ENCODE assay signal across 14 cellular contexts in the genomic region with DNA sequence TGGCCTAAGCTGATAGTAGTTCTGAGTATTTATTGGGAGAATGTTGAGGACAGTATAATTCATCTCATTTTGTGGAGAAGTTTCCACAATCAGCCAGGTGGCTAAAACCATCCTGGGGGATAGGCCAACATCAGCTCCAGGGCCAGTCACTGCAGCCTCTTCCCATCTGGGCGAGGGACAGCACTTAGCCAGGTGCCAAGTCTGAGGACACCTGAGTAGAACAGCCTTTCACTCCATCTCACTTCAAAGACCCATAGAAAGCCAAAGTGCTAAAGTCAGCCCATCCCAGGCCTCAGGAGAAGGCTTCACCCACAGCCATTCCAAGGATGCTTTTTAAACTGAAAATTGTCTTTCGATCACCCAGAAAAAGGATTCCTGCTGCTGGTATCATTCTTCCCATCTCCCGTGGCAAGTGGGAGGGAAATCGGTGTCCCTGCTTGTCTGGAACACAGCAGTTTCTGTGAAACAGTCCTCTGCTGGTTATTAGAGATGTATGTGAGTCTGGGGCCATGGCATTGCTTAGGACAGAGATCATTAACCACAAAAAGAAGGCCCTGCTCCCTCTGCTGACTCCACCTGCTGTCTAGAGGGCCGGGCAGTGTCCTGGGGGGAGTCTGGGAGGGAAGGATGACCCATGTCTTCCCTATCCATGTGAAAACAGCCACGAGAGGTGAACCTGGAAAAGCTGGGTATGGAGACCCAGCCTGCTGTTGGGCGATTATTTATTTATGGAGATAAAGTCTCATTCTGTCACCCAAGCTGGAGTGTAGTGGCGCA. TPM values are rescaled to one million over a fixed set of nuclear protein-coding genes. Genes with fewer than 3 reads are reported as not detected.
DNase-seq lines count a peak whose midpoint lies in the region; ATAC-seq and TF ChIP-seq lines count a peak whose summit lies in the region.
"Had no signal": no experiment of that assay in that cellular context is flagged by ENCODE, and none has a peak within 500 bp of the region (broad histone marks: within the 10 kb centered on the region; RNA-seq: fewer than 3 reads in every experiment).

No MANE protein-coding gene starts in this region.

- intact Hi-C loops in activated CD4-positive, alpha-beta T cell treated with anti-CD3 and anti-CD28 coated beads for 36 hours (cut with DNase I, micrococcal nuclease) = no loop called here

- no peaks in the 10 kb centered on the region for H3K4me1 Mint-ChIP-seq in activated CD4-positive, alpha-beta T cell treated with anti-CD3 and anti-CD28 coated beads for 36 hours
- peaks cover 15% of the 10 kb centered on the region for H3K4me1 Mint-ChIP-seq in glutamatergic neuron (ENCODE audit: low read depth, unreplicated experiment)
- peaks cover 0 to 7% of the 10 kb centered on the region in 2 donors for H3K4me1 Mint-ChIP-seq in stimulated activated naive B cell treated with anti-CD40 and anti-IgM and Interleukin-4, amounts not matched to agents 10 μg/mL and 1 μg/mL and 100 μg/mL, for 72 hours

- peak overlapping the region; percentile 13 for H3K27ac Mint-ChIP-seq in activated CD4-positive, alpha-beta T cell treated with anti-CD3 and anti-CD28 coated beads for 36 hours
- H3K27ac Mint-ChIP-seq in glutamatergic neuron (ENCODE audit: unreplicated experiment) = peak overlapping the region; percentile 43
- H3K27ac Mint-ChIP-seq in stimulated activated naive B cell treated with anti-CD40 and anti-IgM and Interleukin-4, amounts not matched to agents 10 μg/mL and 1 μg/mL and 100 μg/mL, for 72 hours = peak overlapping the region; percentile 43

- H3K9me3 Mint-ChIP-seq in activated CD4-positive, alpha-beta T cell treated with anti-CD3 and anti-CD28 coated beads for 36 hours (ENCODE audit: low read depth) = no peaks in the 10 kb centered on the region
- H3K9me3 Mint-ChIP-seq in glutamatergic neuron (ENCODE audit: unreplicated experiment) = peaks cover 4% of the 10 kb centered on the region
- no peaks in the 10 kb centered on the region for H3K9me3 Mint-ChIP-seq in stimulated activated naive B cell treated with anti-CD40 and anti-IgM and Interleukin-4, amounts not matched to agents 10 μg/mL and 1 μg/mL and 100 μg/mL, for 72 hours
- H3K9me3 Mint-ChIP-seq: neural crest cell had no signal

- no peak overlapping the region for H3K4me2 ChIP-seq in osteoblast (ENCODE audit: insufficient read depth, low read length)

- POLR2A ChIA-PET in activated CD4-positive, alpha-beta T cell treated with anti-CD3 and anti-CD28 coated beads for 36 hours (lab: Charles Lee) = no interaction called here

- H3K4me3 ChIP-seq in osteoblast (ENCODE audit: insufficient read depth, low read length) = no peak overlapping the region
- H3K4me3 ChIP-seq: upper lobe of left lung had no signal

- DNase-seq in activated CD4-positive, alpha-beta T cell treated with anti-CD3 and anti-CD28 coated beads for 36 hours = no peak
- DNase-seq in activated CD4-positive, alpha-beta T cell treated with anti-CD3 and anti-CD28 coated beads, Interleukin-2, amount 50 U/mL, for 1 hour = no peak
- DNase-seq in glutamatergic neuron (no peak), osteoblast (ENCODE audit: insufficient read length, low spot score, missing footprints) (no peak)
- DNase-seq in stimulated activated naive B cell treated with anti-CD40 and anti-IgM and Interleukin-4, amounts not matched to agents 10 μg/mL and 1 μg/mL and 100 μg/mL, for 72 hours = no peak
- no peak for DNase-seq in activated CD4-positive, alpha-beta T cell treated with anti-CD3 and anti-CD28 coated beads, Interleukin-2, amount 50 U/mL, for 4 hours
- DNase-seq: DMS 273 treated with DMSO at 0.1 percent for 48 hours; effector CD4-positive, alpha-beta T cell; NCI-H1436 treated with DMSO at 0.1 percent for 48 hours; NCI-H524 treated with DMSO at 0.1 percent for 48 hours had no signal

- no peaks in the 10 kb centered on the region for H3K9me3 ChIP-seq in osteoblast (ENCODE audit: low read depth, low read length)
- H3K9me3 ChIP-seq: upper lobe of left lung had no signal

- H3K4me1 ChIP-seq in osteoblast (ENCODE audit: insufficient read depth, low read length) = peaks cover 6% of the 10 kb centered on the region

- peaks cover 34% of the 10 kb centered on the region for H3K36me3 ChIP-seq in osteoblast (ENCODE audit: insufficient read depth, low read length)

- H3K79me2 ChIP-seq in osteoblast (ENCODE audit: insufficient read depth, low read length) = no peaks in the 10 kb centered on the region

- peaks cover 26% of the 10 kb centered on the region for H3K36me3 Mint-ChIP-seq in activated CD4-positive, alpha-beta T cell treated with anti-CD3 and anti-CD28 coated beads for 36 hours (ENCODE audit: low read depth)
- H3K36me3 Mint-ChIP-seq in glutamatergic neuron (ENCODE audit: unreplicated experiment) = no peaks in the 10 kb centered on the region
- peaks cover 39 to 48% of the 10 kb centered on the region in 2 donors for H3K36me3 Mint-ChIP-seq in stimulated activated naive B cell treated with anti-CD40 and anti-IgM and Interleukin-4, amounts not matched to agents 10 μg/mL and 1 μg/mL and 100 μg/mL, for 72 hours

- CTCF ChIA-PET in activated CD4-positive, alpha-beta T cell treated with anti-CD3 and anti-CD28 coated beads for 36 hours (lab: Charles Lee) = interaction anchor here (0.6 to 1.2 kb wide), 3 partner anchors 9 to 332 kb away, joined by 3 to 4 read pairs (median 3); no protein-coding TSS in a partner anchor

- no peak for ATAC-seq in activated CD4-positive, alpha-beta T cell treated with anti-CD3 and anti-CD28 coated beads for 36 hours
- ATAC-seq in stimulated activated naive B cell treated with anti-CD40 and anti-IgM and Interleukin-4, amounts not matched to agents 10 μg/mL and 1 μg/mL and 100 μg/mL, for 72 hours (replicated peaks) = no peak
- no peak for ATAC-seq in HG03342 (IDR thresholded peaks at IDR 0.05; ENCODE audit: unreplicated experiment)

- H4K20me1 ChIP-seq in osteoblast (ENCODE audit: insufficient read depth, low read length) = peaks cover 4% of the 10 kb centered on the region

- no peaks in the 10 kb centered on the region for H3K27me3 Mint-ChIP-seq in activated CD4-positive, alpha-beta T cell treated with anti-CD3 and anti-CD28 coated beads for 36 hours
- H3K27me3 Mint-ChIP-seq in glutamatergic neuron (ENCODE audit: unreplicated experiment) = peaks cover 10% of the 10 kb centered on the region
- no peaks in the 10 kb centered on the region for H3K27me3 Mint-ChIP-seq in stimulated activated naive B cell treated with anti-CD40 and anti-IgM and Interleukin-4, amounts not matched to agents 10 μg/mL and 1 μg/mL and 100 μg/mL, for 72 hours

- peak overlapping the region; percentile 36 for H3K27ac ChIP-seq in VCaP
- no peak overlapping the region for H3K27ac ChIP-seq in osteoblast (ENCODE audit: low read depth, low read length)
- H3K27ac ChIP-seq: upper lobe of left lung had no signal

- no peak overlapping the region for H2AFZ ChIP-seq in osteoblast (ENCODE audit: low read length)

- H3K4me3 Mint-ChIP-seq in activated CD4-positive, alpha-beta T cell treated with anti-CD3 and anti-CD28 coated beads for 36 hours = no peak overlapping the region
- H3K4me3 Mint-ChIP-seq in glutamatergic neuron (ENCODE audit: unreplicated experiment) = no peak overlapping the region
- H3K4me3 Mint-ChIP-seq in stimulated activated naive B cell treated with anti-CD40 and anti-IgM and Interleukin-4, amounts not matched to agents 10 μg/mL and 1 μg/mL and 100 μg/mL, for 72 hours = no peak overlapping the region

- TF ChIP-seq CTCF in VCaP (conservative IDR thresholded peaks at IDR 0.05) (peak; percentile 36; the same call in 1 of the 2 replicates), glutamatergic neuron (IDR thresholded peaks at IDR 0.05; ENCODE audit: partially characterized antibody, unreplicated experiment) (no peak), osteoblast (IDR thresholded peaks at IDR 0.05; ENCODE audit: extremely low read depth, low read depth, low read length) (no peak)

- no peaks in the 10 kb centered on the region for H3K27me3 ChIP-seq in osteoblast (ENCODE audit: insufficient read depth, low read length)
- H3K27me3 ChIP-seq: upper lobe of left lung had no signal

RNA-seq across cellular contexts. Expression of a gene that starts 9.6 kb away (rescaled TPM):
- total RNA-seq in activated CD4-positive, alpha-beta T cell treated with anti-CD3 and anti-CD28 coated beads for 36 hours = 1 to 10 TPM; 6.8 to 9.2 TPM
- 4.1 TPM for total RNA-seq in glutamatergic neuron (ENCODE audit: unreplicated experiment)
- 1.2 and 2.2 TPM in 2 replicates for total RNA-seq in osteoblast

RNA-seq across cellular contexts. Expression of a gene that starts 34.0 kb away (rescaled TPM):
- 10 to 100 TPM; 45.1 to 48.2 TPM for total RNA-seq in activated CD4-positive, alpha-beta T cell treated with anti-CD3 and anti-CD28 coated beads for 36 hours
- total RNA-seq in glutamatergic neuron (ENCODE audit: unreplicated experiment) (26.1 TPM), osteoblast (15.2 and 20.3 TPM in 2 replicates)
